9 cellular contexts compared by ENCODE assay signal in the genomic region with DNA sequence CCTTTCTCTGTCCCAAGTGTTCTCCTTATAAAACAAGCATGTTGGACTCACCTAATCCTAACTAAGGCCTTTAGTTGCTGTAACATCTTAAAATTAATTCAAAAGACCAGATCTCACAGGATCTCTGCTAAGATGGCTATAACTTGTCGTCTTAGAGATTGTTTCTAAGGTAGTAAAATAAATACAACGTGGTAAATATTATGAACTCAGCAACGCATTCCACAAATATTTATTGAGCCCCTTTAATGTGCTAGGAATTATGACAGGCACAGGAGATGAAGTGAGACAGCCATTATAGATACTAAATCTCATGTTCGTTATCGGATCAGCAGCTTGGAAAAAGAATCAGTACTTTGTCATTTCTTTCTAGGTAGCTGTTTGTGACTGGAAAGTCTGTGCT. TPM values are rescaled to one million over a fixed set of nuclear protein-coding genes. Genes with fewer than 3 reads are reported as not detected.
A peak's percentile ranks its signal among the peaks of the same experiment; 100 is the strongest.
DNase-seq lines count a peak whose midpoint lies in the region; ATAC-seq and TF ChIP-seq lines count a peak whose summit lies in the region.
"Had no signal": no experiment of that assay in that cellular context is flagged by ENCODE, and none has a peak within 500 bp of the region (broad histone marks: within the 10 kb centered on the region; RNA-seq: fewer than 3 reads in every experiment).

No MANE protein-coding gene starts in this region.

- 13 to 26% methylated on average over 5 of the region's 5 CpGs for whole genome bisulfite sequencing in lower leg skin, 2 donors

- H3K36me3 Mint-ChIP-seq in activated naive CD8-positive, alpha-beta T cell treated with anti-CD3 and anti-CD28 coated beads, Interleukin-2, amount 10 ng/mL, durations not matched to agents 7 days and 5 days, result peaks cover 3% of the 10 kb centered on the region

- POLR2A ChIA-PET in activated naive CD8-positive, alpha-beta T cell treated with anti-CD3 and anti-CD28 coated beads, Interleukin-2, amount 10 ng/mL, durations not matched to agents 7 days and 5 days (lab: Charles Lee), result interaction anchor here (1.1 to 5.1 kb wide), 5 partner anchors 16 to 92 kb away, joined by 3 to 29 read pairs (median 5); a partner anchor contains a TSS

- H3K9me3 Mint-ChIP-seq in activated naive CD8-positive, alpha-beta T cell treated with anti-CD3 and anti-CD28 coated beads, Interleukin-2, amount 10 ng/mL, durations not matched to agents 7 days and 5 days, result peaks cover 1% of the 10 kb centered on the region

- intact Hi-C loops in posterior vena cava (cut with DNase I), result no loop called here
- intact Hi-C loops in lower leg skin (cut with DNase I; ENCODE audit: low total_unique reads), result no loop called here

- H3K4me1 Mint-ChIP-seq in activated naive CD8-positive, alpha-beta T cell treated with anti-CD3 and anti-CD28 coated beads, Interleukin-2, amount 10 ng/mL, durations not matched to agents 7 days and 5 days, result peaks cover 42% of the 10 kb centered on the region

- no peak for TF ChIP-seq CTCF in lower leg skin (IDR thresholded peaks at IDR 0.05)

- H3K27ac Mint-ChIP-seq in activated naive CD8-positive, alpha-beta T cell treated with anti-CD3 and anti-CD28 coated beads, Interleukin-2, amount 10 ng/mL, durations not matched to agents 7 days and 5 days, result peak overlapping the region; percentile 81

- no peak for TF ChIP-seq POLR2A in lower leg skin (IDR thresholded peaks at IDR 0.05)

- DNase-seq in AG08396 (ENCODE audit: low spot score) (peak; percentile 33), myocyte (ENCODE audit: low read depth) (peak; percentile 7), posterior vena cava (ENCODE audit: low spot score) (no peak), lower leg skin (ENCODE audit: low spot score in 2 of 2) (no peak)
- no peak for DNase-seq in activated naive CD8-positive, alpha-beta T cell treated with anti-CD3 and anti-CD28 coated beads, Interleukin-2, amount 10 ng/mL, durations not matched to agents 7 days and 5 days
- no peak for DNase-seq in activated CD8-positive, alpha-beta memory T cell treated with anti-CD3 and anti-CD28 coated beads, Interleukin-2, amount 50 U/mL, for 4 hours
- DNase-seq: NCI-H226 had no signal

- H3K4me3 Mint-ChIP-seq in activated naive CD8-positive, alpha-beta T cell treated with anti-CD3 and anti-CD28 coated beads, Interleukin-2, amount 10 ng/mL, durations not matched to agents 7 days and 5 days, result peak overlapping the region; percentile 51

- no peak overlapping the region for H3K4me3 ChIP-seq in lower leg skin (ENCODE audit: low read depth, poor library complexity, severe bottlenecking)

- no peaks in the 10 kb centered on the region for H3K27me3 Mint-ChIP-seq in activated naive CD8-positive, alpha-beta T cell treated with anti-CD3 and anti-CD28 coated beads, Interleukin-2, amount 10 ng/mL, durations not matched to agents 7 days and 5 days

- ATAC-seq in GM19372 (IDR thresholded peaks at IDR 0.05; ENCODE audit: low read depth, unreplicated experiment) (peak; percentile 9), GM18909 (IDR thresholded peaks at IDR 0.05; ENCODE audit: poor library complexity, unreplicated experiment) (no peak)
- ATAC-seq in activated naive CD8-positive, alpha-beta T cell treated with anti-CD3 and anti-CD28 coated beads, Interleukin-2, amount 10 ng/mL, durations not matched to agents 7 days and 5 days (ENCODE audit: low read depth), result no peak

RNA-seq across cellular contexts. Expression of a gene that starts 20.8 kb away (rescaled TPM):
- 100 to 1,000 TPM; 180 to 182 TPM for total RNA-seq in activated naive CD8-positive, alpha-beta T cell treated with anti-CD3 and anti-CD28 coated beads, Interleukin-2, amount 10 ng/mL, durations not matched to agents 7 days and 5 days
- total RNA-seq in myocyte, result 12.0 and 17.6 TPM in 2 replicates
- 12.2 TPM for polyA plus RNA-seq in myocyte (2012)
- 10 to 100 TPM; 24.5 to 25.6 TPM for total RNA-seq in posterior vena cava
- total RNA-seq in lower leg skin, result 10 to 100 TPM; 17.8 to 33.6 (median 25.3) TPM

RNA-seq across cellular contexts. Expression of a gene that starts 56.6 kb away (rescaled TPM):
- 10 to 100 TPM; 25.7 to 26.4 TPM for total RNA-seq in activated naive CD8-positive, alpha-beta T cell treated with anti-CD3 and anti-CD28 coated beads, Interleukin-2, amount 10 ng/mL, durations not matched to agents 7 days and 5 days
- total RNA-seq in myocyte (1.9 and 2.7 TPM in 2 replicates), posterior vena cava (1 to 10 TPM; 3.9 TPM), lower leg skin (1 to 10 TPM; 1.6 to 4.3 (median 2.1) TPM)
- 1.5 TPM for polyA plus RNA-seq in myocyte (2012)

Comparison
In these comparisons a context has a peak if more than half of its experiments do, and no peak if none do; other contexts are left out.
1. DNase-seq: peak in AG08396 (single experiment) and myocyte (single experiment); none in activated naive CD8-positive, alpha-beta T cell treated with anti-CD3 and anti-CD28 coated beads, Interleukin-2, amount 10 ng/mL, durations not matched to agents 7 days and 5 days (single experiment), posterior vena cava (single experiment), lower leg skin (0 of 2) and activated CD8-positive, alpha-beta memory T cell treated with anti-CD3 and anti-CD28 coated beads, Interleukin-2, amount 50 U/mL, for 4 hours (single experiment).